ENCODE assay signal across 14 cellular contexts in genomic region chr10:100043344-100043743, GRCh38. TPM values are rescaled to one million over a fixed set of nuclear protein-coding genes. Genes with fewer than 3 reads are reported as not detected.
DNase-seq lines count a peak whose midpoint lies in the region; ATAC-seq and TF ChIP-seq lines count a peak whose summit lies in the region.
"Had no signal": no experiment of that assay in that cellular context is flagged by ENCODE, and none has a peak within 500 bp of the region (broad histone marks: within the 10 kb centered on the region; RNA-seq: fewer than 3 reads in every experiment).

No MANE protein-coding gene starts in this region.

- no peak overlapping the region for H3K9ac ChIP-seq in neural progenitor cell

- H3K27ac ChIP-seq in ACC112 (ENCODE audit: low read depth, low read length) = peak overlapping the region; percentile 88
- no peak overlapping the region for H3K27ac ChIP-seq in neural progenitor cell
- H3K27ac ChIP-seq: SJSA1 had no signal

- H3K4me2 ChIP-seq in neural progenitor cell = no peak overlapping the region

- H3F3A ChIP-seq in neural progenitor cell (ENCODE audit: low read depth) = no peaks in the 10 kb centered on the region

- no peaks in the 10 kb centered on the region for H3K4me1 Mint-ChIP-seq in activated T-helper 17 cell treated with anti-CD3 and anti-CD28 coated beads, Interleukin-2, amount 50 U/mL, for 72 hours
- peaks cover 26% of the 10 kb centered on the region for H3K4me1 Mint-ChIP-seq in neural progenitor cell
- H3K4me1 Mint-ChIP-seq: activated CD8-positive, alpha-beta memory T cell treated with anti-CD3 and anti-CD28 coated beads, Interleukin-2, amount 10 ng/mL, durations not matched to agents 7 days and 5 days; central memory CD8-positive, alpha-beta T cell had no signal

- peak; percentile 81 for ATAC-seq in activated T-helper 17 cell treated with anti-CD3 and anti-CD28 coated beads, Interleukin-2, amount 50 U/mL, for 72 hours (replicated peaks)
- ATAC-seq in HG02610 (IDR thresholded peaks at IDR 0.05; ENCODE audit: unreplicated experiment) = no peak
- ATAC-seq: activated CD8-positive, alpha-beta memory T cell treated with anti-CD3 and anti-CD28 coated beads, Interleukin-2, amount 10 ng/mL, durations not matched to agents 7 days and 5 days had no signal

- H4K20me1 ChIP-seq in neural progenitor cell (ENCODE audit: low read depth) = no peaks in the 10 kb centered on the region

- H3K27me3 ChIP-seq in ACC112 (ENCODE audit: insufficient read depth, low read length) = no peaks in the 10 kb centered on the region
- no peaks in the 10 kb centered on the region for H3K27me3 ChIP-seq in neural progenitor cell
- H3K27me3 ChIP-seq: SJSA1 had no signal

- H3K9me3 ChIP-seq in neural progenitor cell (ENCODE audit: low read depth) = no peaks in the 10 kb centered on the region
- H3K9me3 ChIP-seq: SJSA1 had no signal

- H3K4me1 ChIP-seq in ACC112 (ENCODE audit: control insufficient read depth, insufficient read depth, low read length, unreplicated experiment) = peaks cover 19% of the 10 kb centered on the region
- peaks cover 4% of the 10 kb centered on the region for H3K4me1 ChIP-seq in neural progenitor cell

- DNase-seq in H4 (ENCODE audit: low spot score) (peak; percentile 50), neural progenitor cell (ENCODE audit: low spot score) (no peak), COR-L47 (lab: John Stamatoyannopoulos, UW) (no peak), epidermal melanocyte (ENCODE audit: insufficient read length, low spot score) (no peak), SHP77 (lab: John Stamatoyannopoulos, UW) (no peak)
- DNase-seq: activated CD8-positive, alpha-beta memory T cell treated with anti-CD3 and anti-CD28 coated beads, Interleukin-2, amount 10 ng/mL, durations not matched to agents 7 days and 5 days; DMS79; Karpas-422 had no signal

- peak overlapping the region; percentile 12 for H3K27ac Mint-ChIP-seq in activated T-helper 17 cell treated with anti-CD3 and anti-CD28 coated beads, Interleukin-2, amount 50 U/mL, for 72 hours
- H3K27ac Mint-ChIP-seq in neural progenitor cell = peak overlapping the region; percentile 69
- H3K27ac Mint-ChIP-seq: activated CD8-positive, alpha-beta memory T cell treated with anti-CD3 and anti-CD28 coated beads, Interleukin-2, amount 10 ng/mL, durations not matched to agents 7 days and 5 days had no signal

- H2AFZ ChIP-seq in ACC112 (ENCODE audit: low read length, unreplicated experiment) (peak overlapping the region; percentile 49), neural progenitor cell (replicated peaks) (peak overlapping the region; percentile 36)

- H3K4me3 ChIP-seq in ACC112 (ENCODE audit: low read depth, low read length) (no peak overlapping the region), neural progenitor cell (no peak overlapping the region)
- H3K4me3 ChIP-seq: SJSA1 had no signal

- H3K4me3 Mint-ChIP-seq in activated T-helper 17 cell treated with anti-CD3 and anti-CD28 coated beads, Interleukin-2, amount 50 U/mL, for 72 hours = no peak overlapping the region
- no peak overlapping the region for H3K4me3 Mint-ChIP-seq in neural progenitor cell
- H3K4me3 Mint-ChIP-seq: activated CD8-positive, alpha-beta memory T cell treated with anti-CD3 and anti-CD28 coated beads, Interleukin-2, amount 10 ng/mL, durations not matched to agents 7 days and 5 days; central memory CD8-positive, alpha-beta T cell; neural crest cell had no signal

- H3K36me3 Mint-ChIP-seq in activated T-helper 17 cell treated with anti-CD3 and anti-CD28 coated beads, Interleukin-2, amount 50 U/mL, for 72 hours (ENCODE audit: low read depth) = no peaks in the 10 kb centered on the region
- no peaks in the 10 kb centered on the region for H3K36me3 Mint-ChIP-seq in neural progenitor cell
- H3K36me3 Mint-ChIP-seq: activated CD8-positive, alpha-beta memory T cell treated with anti-CD3 and anti-CD28 coated beads, Interleukin-2, amount 10 ng/mL, durations not matched to agents 7 days and 5 days had no signal

- H3K27me3 Mint-ChIP-seq in activated T-helper 17 cell treated with anti-CD3 and anti-CD28 coated beads, Interleukin-2, amount 50 U/mL, for 72 hours = peaks cover 16% of the 10 kb centered on the region
- H3K27me3 Mint-ChIP-seq in neural progenitor cell (ENCODE audit: insufficient read depth, low read depth) = peaks cover 7% of the 10 kb centered on the region

- no peaks in the 10 kb centered on the region for H3K9me3 Mint-ChIP-seq in activated T-helper 17 cell treated with anti-CD3 and anti-CD28 coated beads, Interleukin-2, amount 50 U/mL, for 72 hours
- H3K9me3 Mint-ChIP-seq in neural progenitor cell = no peaks in the 10 kb centered on the region
- H3K9me3 Mint-ChIP-seq: central memory CD8-positive, alpha-beta T cell; neural crest cell had no signal

- TF ChIP-seq CTCF in neural progenitor cell (IDR thresholded peaks at IDR 0.05) = no peak

- no peaks in the 10 kb centered on the region for H3K79me2 ChIP-seq in ACC112 (ENCODE audit: control insufficient read depth, insufficient read depth, low read length, unreplicated experiment)
- H3K79me2 ChIP-seq in neural progenitor cell (ENCODE audit: low read depth) = no peaks in the 10 kb centered on the region

- H3K36me3 ChIP-seq in ACC112 (ENCODE audit: insufficient read depth, low read length) = no peaks in the 10 kb centered on the region
- no peaks in the 10 kb centered on the region for H3K36me3 ChIP-seq in neural progenitor cell
- H3K36me3 ChIP-seq: SJSA1 had no signal

RNA-seq across cellular contexts. Expression of gene DNMBP, which starts 33.6 kb away (rescaled TPM):
- 7.0 and 7.3 TPM in 2 replicates for total RNA-seq in H4 (2014; rRNA removed; shearing (Covaris generic))
- total RNA-seq in activated T-helper 17 cell treated with anti-CD3 and anti-CD28 coated beads, Interleukin-2, amount 50 U/mL, for 72 hours = 1 to 10 TPM; 3.0 TPM
- 24.1 and 26.7 TPM in 2 replicates for total RNA-seq in neural progenitor cell (ENCODE audit: low replicate concordance)

RNA-seq across cellular contexts. Expression of gene CPN1, which starts 38.3 kb away (rescaled TPM):
- not detected in 2 replicates for total RNA-seq in H4 (2014; rRNA removed; shearing (Covaris generic))
- not detected for total RNA-seq in activated T-helper 17 cell treated with anti-CD3 and anti-CD28 coated beads, Interleukin-2, amount 50 U/mL, for 72 hours
- total RNA-seq in neural progenitor cell (ENCODE audit: low replicate concordance) = not detected in 2 replicates
- total RNA-seq: activated CD8-positive, alpha-beta memory T cell treated with anti-CD3 and anti-CD28 coated beads, Interleukin-2, amount 10 ng/mL, durations not matched to agents 7 days and 5 days; neural crest cell; SJSA1 had no signal
